Comparison of ENCODE assay signal across 8 cellular contexts in the genomic region with DNA sequence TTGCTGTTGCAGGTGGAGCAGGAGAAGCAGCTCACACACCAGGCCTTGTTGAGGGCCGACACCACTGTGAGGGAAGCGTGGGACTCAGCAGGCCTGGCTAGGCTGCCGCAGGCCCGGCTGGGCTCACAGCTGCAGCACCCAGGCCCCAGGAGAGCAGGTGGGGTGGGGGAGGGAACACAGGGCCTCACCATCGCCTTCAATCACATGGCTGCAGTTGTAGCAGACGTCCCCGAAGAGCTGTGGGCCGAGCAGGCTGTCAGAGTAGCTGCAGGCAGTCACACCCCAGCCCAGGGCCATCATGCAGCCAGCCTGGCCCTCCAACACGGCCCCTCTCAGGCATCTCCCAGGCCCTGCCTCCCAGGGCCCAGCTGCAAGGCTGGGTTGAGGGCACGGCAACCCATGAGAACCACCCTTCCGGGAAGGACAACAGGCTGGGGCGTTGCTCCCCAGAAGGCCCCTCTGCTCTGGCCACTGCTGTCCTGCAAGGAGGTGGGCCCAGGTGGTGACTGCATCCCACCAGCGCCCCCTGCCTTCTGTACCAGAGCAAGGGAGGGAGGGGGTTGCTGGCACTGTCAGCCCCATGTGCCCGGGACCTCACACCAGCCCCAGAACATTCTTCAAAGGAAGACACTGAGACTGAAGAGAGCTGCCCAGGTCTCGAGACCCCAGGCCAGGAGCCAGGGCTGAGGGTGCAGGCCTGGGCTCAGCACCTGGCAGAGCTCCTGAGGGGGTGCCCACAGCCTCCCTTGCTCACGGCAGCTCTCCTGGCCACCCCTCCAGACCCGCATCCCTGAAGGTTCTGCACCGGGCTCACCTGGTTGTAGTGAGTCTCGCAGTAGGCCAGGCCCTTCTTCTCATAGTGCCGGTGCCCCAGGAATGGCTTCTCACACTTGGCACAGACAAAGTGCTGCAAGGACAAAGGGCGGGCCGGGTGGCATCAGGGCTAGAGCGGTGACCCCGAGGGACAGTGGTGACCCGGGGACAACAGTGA. TPM values are rescaled to one million over a fixed set of nuclear protein-coding genes. Genes with fewer than 3 reads are reported as not detected.
DNase-seq lines count a peak whose midpoint lies in the region; ATAC-seq, FAIRE-seq and TF ChIP-seq lines count a peak whose summit lies in the region.

No MANE protein-coding gene starts in this region.

- H3K36me3 Mint-ChIP-seq in activated CD8-positive, alpha-beta memory T cell treated with anti-CD3 and anti-CD28 coated beads, Interleukin-2, amount 10 ng/mL, durations not matched to agents 7 days and 5 days, result no peaks in the 10 kb centered on the region

- TF ChIP-seq CTCF in GM12865 (IDR thresholded peaks at IDR 0.05; ENCODE audit: insufficient read depth, low read depth, low read length, missing control alignments) (peak; percentile 15), omental fat pad (IDR thresholded peaks at IDR 0.05) (no peak), kidney (IDR thresholded peaks at IDR 0.05; ENCODE audit: borderline replicate concordance, extremely low read depth, insufficient read depth) (no peak)

- no peaks in the 10 kb centered on the region for H3K9me3 ChIP-seq in kidney (ENCODE audit: control insufficient read depth in 1 of 2, low read length in 2 of 2)

- H3K9ac ChIP-seq in kidney (ENCODE audit: low read length in 2 of 2), result no peak overlapping the region

- no peaks in the 10 kb centered on the region for H3K9me3 Mint-ChIP-seq in activated CD8-positive, alpha-beta memory T cell treated with anti-CD3 and anti-CD28 coated beads, Interleukin-2, amount 10 ng/mL, durations not matched to agents 7 days and 5 days (ENCODE audit: low read depth)

- peak overlapping the region; percentile 36 for H3K4me3 Mint-ChIP-seq in activated CD8-positive, alpha-beta memory T cell treated with anti-CD3 and anti-CD28 coated beads, Interleukin-2, amount 10 ng/mL, durations not matched to agents 7 days and 5 days

- peaks cover 18% of the 10 kb centered on the region for H3K4me1 Mint-ChIP-seq in activated CD8-positive, alpha-beta memory T cell treated with anti-CD3 and anti-CD28 coated beads, Interleukin-2, amount 10 ng/mL, durations not matched to agents 7 days and 5 days

- no peaks in the 10 kb centered on the region for H3K27me3 Mint-ChIP-seq in activated CD8-positive, alpha-beta memory T cell treated with anti-CD3 and anti-CD28 coated beads, Interleukin-2, amount 10 ng/mL, durations not matched to agents 7 days and 5 days

- CTCF ChIA-PET in activated CD8-positive, alpha-beta memory T cell treated with anti-CD3 and anti-CD28 coated beads, Interleukin-2, amount 10 ng/mL, durations not matched to agents 7 days and 5 days (lab: Charles Lee), result interaction anchor here (0.9 to 5.3 kb wide), 4 partner anchors 10 to 49 kb away, joined by 3 to 33 read pairs (median 12); no protein-coding TSS in a partner anchor

- peak overlapping the region; percentile 54 for H3K27ac Mint-ChIP-seq in activated CD8-positive, alpha-beta memory T cell treated with anti-CD3 and anti-CD28 coated beads, Interleukin-2, amount 10 ng/mL, durations not matched to agents 7 days and 5 days

- ATAC-seq in HG02870 (IDR thresholded peaks at IDR 0.05; ENCODE audit: unreplicated experiment) (peak; percentile 47), left colon (peak; percentile 4), HG03097 (IDR thresholded peaks at IDR 0.05; ENCODE audit: low FRiP score, unreplicated experiment) (no peak), omental fat pad (ENCODE audit: low FRiP score) (no peak)
- peak; percentile 43 for ATAC-seq in activated CD8-positive, alpha-beta memory T cell treated with anti-CD3 and anti-CD28 coated beads, Interleukin-2, amount 10 ng/mL, durations not matched to agents 7 days and 5 days

- no peak overlapping the region for H3K4me3 ChIP-seq in GM12865 (ENCODE audit: low read depth, low read length)
- no peak overlapping the region for H3K4me3 ChIP-seq in kidney (ENCODE audit: low read length in 2 of 2)

- peaks cover 0 to 20% of the 10 kb centered on the region in 2 donors for H3K4me1 ChIP-seq in kidney (ENCODE audit: control insufficient read depth in 1 of 2, insufficient read depth in 1 of 2, low read depth in 1 of 2, low read length in 2 of 2)

- H3K36me3 ChIP-seq in kidney (ENCODE audit: control insufficient read depth in 1 of 2, insufficient read depth in 2 of 2, low read length in 2 of 2), result no peaks in the 10 kb centered on the region

- no peak for FAIRE-seq in kidney (lab: Jason Lieb, UNC)

- H3K27ac ChIP-seq in kidney (ENCODE audit: low read depth in 2 of 2, low read length in 2 of 2), result no peak overlapping the region

- intact Hi-C loops in left colon (cut with DNase I, micrococcal nuclease), result no loop called here
- intact Hi-C loops in kidney (cut with DNase I), result no loop called here

- DNase-seq in GM12865 (ENCODE audit: low read depth), result peak; percentile 27
- peak; percentile 61 for DNase-seq in activated CD8-positive, alpha-beta memory T cell treated with anti-CD3 and anti-CD28 coated beads, Interleukin-2, amount 10 ng/mL, durations not matched to agents 7 days and 5 days
- no peak for DNase-seq in left colon
- DNase-seq in omental fat pad (ENCODE audit: low spot score), result no peak
- no peak for DNase-seq in central memory CD4-positive, alpha-beta T cell
- no peak for DNase-seq in kidney

RNA-seq across cellular contexts. Expression of a gene that starts 5.6 kb away (rescaled TPM):
- total RNA-seq in activated CD8-positive, alpha-beta memory T cell treated with anti-CD3 and anti-CD28 coated beads, Interleukin-2, amount 10 ng/mL, durations not matched to agents 7 days and 5 days, result not detected
- total RNA-seq in left colon, result under 1 TPM in 1 of 2 donors, not detected in 1; 0.31 TPM
- total RNA-seq in omental fat pad, result not detected
- total RNA-seq in kidney, result 0.50 TPM
- 0.39 TPM for polyA plus RNA-seq in kidney (ENCODE audit: insufficient read depth, low read depth, low replicate concordance)

RNA-seq across cellular contexts. Expression of a gene that starts 35.0 kb away (rescaled TPM):
- 10 to 100 TPM in 1 of 2 experiments, 1 to 10 TPM in 1; 4.5 to 11.4 TPM for total RNA-seq in activated CD8-positive, alpha-beta memory T cell treated with anti-CD3 and anti-CD28 coated beads, Interleukin-2, amount 10 ng/mL, durations not matched to agents 7 days and 5 days
- 10 to 100 TPM in 1 of 2 donors, 1 to 10 TPM in 1; 9.2 to 50.2 TPM for total RNA-seq in left colon
- 10 to 100 TPM in 3 of 4 donors, 1 to 10 TPM in 1; 9.7 to 97.3 (median 22.4) TPM for total RNA-seq in omental fat pad
- 101 TPM for total RNA-seq in kidney
- polyA plus RNA-seq in kidney (ENCODE audit: insufficient read depth, low read depth, low replicate concordance), result 107 TPM

Comparison
In these comparisons a context has a peak if more than half of its experiments do, and no peak if none do; other contexts are left out.
1. DNase-seq: peak in GM12865 (single experiment) and activated CD8-positive, alpha-beta memory T cell treated with anti-CD3 and anti-CD28 coated beads, Interleukin-2, amount 10 ng/mL, durations not matched to agents 7 days and 5 days (single experiment); none in left colon (0 of 2), omental fat pad (single experiment), central memory CD4-positive, alpha-beta T cell (single experiment) and kidney (single experiment).
2. ATAC-seq: peak in HG02870 (single experiment), activated CD8-positive, alpha-beta memory T cell treated with anti-CD3 and anti-CD28 coated beads, Interleukin-2, amount 10 ng/mL, durations not matched to agents 7 days and 5 days (single experiment) and left colon (single experiment); none in HG03097 (single experiment) and omental fat pad (single experiment).